13 cellular contexts compared by ENCODE assay signal in the genomic region with DNA sequence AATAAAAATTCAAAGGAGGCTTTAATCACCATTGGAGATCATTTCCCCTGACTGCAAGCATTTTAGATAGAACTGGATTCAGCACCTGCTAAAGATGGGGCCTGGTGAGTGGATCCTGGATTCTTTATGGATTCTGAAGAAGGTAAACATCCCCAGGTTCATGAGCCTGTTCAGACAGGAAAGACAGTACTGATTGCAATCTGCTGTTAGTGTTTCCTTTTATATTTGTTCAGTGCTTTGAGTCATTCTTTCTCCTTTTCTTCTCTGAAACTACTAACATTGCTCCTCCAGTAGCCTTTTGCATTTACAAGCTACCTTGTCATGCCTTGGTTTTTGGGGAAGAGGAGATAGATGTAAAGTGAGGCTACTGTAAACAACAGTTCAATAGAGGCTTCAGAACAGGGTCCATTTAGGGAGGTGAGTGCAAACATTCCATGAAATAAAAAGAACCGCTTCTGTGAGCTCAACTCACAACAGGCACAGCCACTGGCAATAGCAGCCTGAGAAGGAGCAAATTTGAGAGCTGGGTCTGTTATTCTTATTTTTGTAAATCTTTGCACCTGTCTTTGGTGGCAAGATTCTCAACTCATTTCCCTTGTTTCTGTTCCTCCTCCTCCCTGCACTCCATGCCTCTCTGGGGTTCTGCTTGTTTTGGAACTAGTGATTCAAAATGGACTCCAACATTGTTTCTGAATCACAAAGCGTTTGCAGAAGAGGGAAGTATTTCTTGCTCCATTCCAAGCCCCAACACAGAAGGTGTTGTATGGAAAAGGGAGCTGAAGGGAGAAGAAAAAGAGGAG.
DNase-seq lines count a peak whose midpoint lies in the region; ATAC-seq, FAIRE-seq and TF ChIP-seq lines count a peak whose summit lies in the region.
"Had no signal": no experiment of that assay in that cellular context is flagged by ENCODE, and none has a peak within 500 bp of the region (broad histone marks: within the 10 kb centered on the region; RNA-seq: fewer than 3 reads in every experiment).

No MANE protein-coding gene starts in this region.

- peak overlapping the region; percentile 50; the same call in 1 of the 2 replicates for H3K27ac ChIP-seq in OCI-LY3 (ENCODE audit: low read length)
- H3K27ac ChIP-seq: stomach had no signal

- peak overlapping the region; percentile 25; the same call in 1 of the 2 replicates for H2AFZ ChIP-seq in OCI-LY3 (ENCODE audit: low read depth, low read length)

- H3K4me1 ChIP-seq in OCI-LY3 (ENCODE audit: low read length) (peaks cover 50% of the 10 kb centered on the region), HAP-1 (peaks cover 15% of the 10 kb centered on the region)
- H3K4me1 ChIP-seq: stomach had no signal

- FAIRE-seq in H54 (lab: Jason Lieb, UNC), result no peak

- no peaks in the 10 kb centered on the region for H3K79me2 ChIP-seq in OCI-LY3 (ENCODE audit: low read length)

- peak overlapping the region; percentile 70 for H3K4me2 ChIP-seq in OCI-LY3 (ENCODE audit: low read length)

- peak overlapping the region; percentile 54; the same call in 1 of the 2 replicates for H3K4me3 ChIP-seq in OCI-LY3 (ENCODE audit: low read length)
- no peak overlapping the region for H3K4me3 ChIP-seq in HAP-1
- H3K4me3 ChIP-seq: dorsolateral prefrontal cortex, stomach had no signal

- no peak for TF ChIP-seq POLR2A in H54 (IDR thresholded peaks at IDR 0.05; ENCODE audit: low read depth, low read length)

- TF ChIP-seq CTCF in OCI-LY3 (IDR thresholded peaks at IDR 0.05; ENCODE audit: low read depth, low read length), result no peak

- in situ Hi-C loops in HAP-1 (cut with MboI; ENCODE audit: low sequenced_read_pairs), result no loop called here

- H3K27me3 ChIP-seq in OCI-LY3 (ENCODE audit: low read depth, low read length) (no peaks in the 10 kb centered on the region), HAP-1 (ENCODE audit: low read depth) (no peaks in the 10 kb centered on the region)
- H3K27me3 ChIP-seq: dorsolateral prefrontal cortex, stomach had no signal

- DNase-seq in DMS153 (lab: John Stamatoyannopoulos, UW) (peak; percentile 93), LHCN-M2 (ENCODE audit: low read depth) (peak; percentile 40), left kidney (ENCODE audit: low read depth, low spot score) (peak; percentile 3), HAP-1 (ENCODE audit: low spot score in 2 of 2) (no peak), H54 (ENCODE audit: insufficient read length, low spot score) (no peak)
- DNase-seq in stimulated activated CD4-positive, alpha-beta T cell treated with anti-CD3 and anti-CD28 coated beads, Interleukin-1b, Interleukin-23, amount 100 ng/mL, for 48 hours, result no peak
- DNase-seq: activated naive CD4-positive, alpha-beta T cell treated with anti-CD3 and anti-CD28 coated beads, Interleukin-2, amount 50 U/mL, for 16 hours; AML-193; dorsolateral prefrontal cortex; hypothalamus; stomach had no signal

- H3K9ac ChIP-seq in OCI-LY3 (ENCODE audit: low read length), result no peak overlapping the region

- no peak for ATAC-seq in HG02840 (IDR thresholded peaks at IDR 0.05; ENCODE audit: low FRiP score, unreplicated experiment)

- H3K36me3 ChIP-seq in OCI-LY3 (replicated peaks; ENCODE audit: low read depth, low read length), result no peaks in the 10 kb centered on the region
- no peaks in the 10 kb centered on the region for H3K36me3 ChIP-seq in HAP-1 (replicated peaks)
- H3K36me3 ChIP-seq: stomach had no signal

- H3K9me3 ChIP-seq in OCI-LY3 (ENCODE audit: insufficient read depth, low read length) (no peaks in the 10 kb centered on the region), HAP-1 (no peaks in the 10 kb centered on the region)

- no peaks in the 10 kb centered on the region for H4K20me1 ChIP-seq in OCI-LY3 (ENCODE audit: insufficient read depth, low read length)

Comparison
In these comparisons a context has a peak if more than half of its experiments do, and no peak if none do; other contexts are left out.
1. DNase-seq: peak in DMS153 (single experiment), LHCN-M2 (single experiment) and left kidney (single experiment); none in HAP-1 (0 of 2), H54 (single experiment) and stimulated activated CD4-positive, alpha-beta T cell treated with anti-CD3 and anti-CD28 coated beads, Interleukin-1b, Interleukin-23, amount 100 ng/mL, for 48 hours (single experiment).